Comparison of ENCODE assay signal across 18 cellular contexts in genomic region chr20:25084616-25085187, GRCh38. TPM values are rescaled to one million over a fixed set of nuclear protein-coding genes. Genes with fewer than 3 reads are reported as not detected.
DNase-seq lines count a peak whose midpoint lies in the region; ATAC-seq and TF ChIP-seq lines count a peak whose summit lies in the region.
"Had no signal": no experiment of that assay in that cellular context is flagged by ENCODE, and none has a peak within 500 bp of the region (broad histone marks: within the 10 kb centered on the region; RNA-seq: fewer than 3 reads in every experiment).

No MANE protein-coding gene starts in this region.

- H3K27me3 Mint-ChIP-seq in GM23338 (ENCODE audit: insufficient read depth, low read depth, poor library complexity): peaks cover 83% of the 10 kb centered on the region
- H3K27me3 Mint-ChIP-seq in central memory CD8-positive, alpha-beta T cell: peaks cover 66% of the 10 kb centered on the region

- no peak overlapping the region for H4K8ac ChIP-seq in neuronal stem cell (ENCODE audit: low read depth, low read length)

- no peak overlapping the region for H3K23ac ChIP-seq in neuronal stem cell (ENCODE audit: low read depth, low read length, poor library complexity)

- H3K79me1 ChIP-seq in neuronal stem cell (ENCODE audit: low read depth, low read length): no peaks in the 10 kb centered on the region

- no peaks in the 10 kb centered on the region for H3K9me2 ChIP-seq in GM23338 (ENCODE audit: insufficient read depth)

- H2BK5ac ChIP-seq in neuronal stem cell (ENCODE audit: low read length): no peak overlapping the region

- H3K9me3 Mint-ChIP-seq in GM23338: peaks cover 3% of the 10 kb centered on the region; the same call in 2 of the 3 replicates
- no peaks in the 10 kb centered on the region for H3K9me3 Mint-ChIP-seq in central memory CD8-positive, alpha-beta T cell
- H3K9me3 Mint-ChIP-seq: HFFc6 had no signal

- H4K20me1 ChIP-seq in GM23338 (replicated peaks; ENCODE audit: insufficient read depth): peaks cover 10% of the 10 kb centered on the region

- H2AK5ac ChIP-seq in neuronal stem cell (ENCODE audit: low read depth, low read length): no peak overlapping the region

- peak overlapping the region; percentile 93 for H3K4me2 ChIP-seq in GM23338
- peak overlapping the region; percentile 47 for H3K4me2 ChIP-seq in neuronal stem cell (ENCODE audit: insufficient read depth, low read length, poor library complexity, severe bottlenecking)

- no peak overlapping the region for H3K9ac ChIP-seq in neuronal stem cell (ENCODE audit: low read depth, low read length, poor library complexity)

- H2AFZ ChIP-seq in GM23338 (peak overlapping the region; percentile 38; the same call in 1 of the 2 replicates), neuronal stem cell (ENCODE audit: low read length) (peak overlapping the region; percentile 79)

- DNase-seq in DMS 273 (lab: John Stamatoyannopoulos, UW; ENCODE audit: unreplicated experiment) (peak; percentile 76), DMS 273 treated with DMSO at 0.1 percent for 48 hours (lab: John Stamatoyannopoulos, UW) (no peak), GM23338 (ENCODE audit: low spot score) (peak; percentile 72), neuronal stem cell (ENCODE audit: low spot score) (no peak), middle frontal gyrus (ENCODE audit: extremely low spot score, low spot score) (no peak), medulla oblongata (ENCODE audit: extremely low spot score) (no peak)
- DNase-seq in central memory CD8-positive, alpha-beta T cell (ENCODE audit: low spot score in 2 of 2): no peak
- no peak for DNase-seq in stimulated activated CD8-positive, alpha-beta memory T cell treated with anti-CD3 and anti-CD28 coated beads, Interleukin-4, amount 100 ng/mL, for 48 hours
- DNase-seq: activated CD4-positive, CD25-positive, alpha-beta regulatory T cell treated with anti-CD3 and anti-CD28 coated beads, Interleukin-2, amount 50 U/mL, for 72 hours; activated gamma-delta T cell treated with Interleukin-2 at 50 U/mL for 16 hours; caudate nucleus; HFFc6; KBM-7; NCI-H1694; right cardiac atrium had no signal

- H4K91ac ChIP-seq in neuronal stem cell (ENCODE audit: low read depth, low read length, poor library complexity): no peak overlapping the region

- no peak overlapping the region for H2BK12ac ChIP-seq in neuronal stem cell (ENCODE audit: low read length)

- TF ChIP-seq CTCF in GM23338 (conservative IDR thresholded peaks at IDR 0.05; ENCODE audit: low read depth in 2 of 2): 0 out of 4 replicates have a peak, but pooled peaks of 1 of the 2 experiments have one; percentile 14

- no CpG with 5 or more reads among the region's 37 CpGs for WGBS in neuronal stem cell (ENCODE audit: extremely low coverage in 2 of 2, insufficient read length in 2 of 2, insufficient replicate concordance in 1 of 2), 2 donors

- peak overlapping the region; percentile 41 for H3K18ac ChIP-seq in neuronal stem cell (ENCODE audit: low read length)

- no peaks in the 10 kb centered on the region for H3K79me2 ChIP-seq in GM23338 (replicated peaks; ENCODE audit: insufficient read depth)

- H3K27ac Mint-ChIP-seq in GM23338: no peak overlapping the region
- H3K27ac Mint-ChIP-seq in central memory CD8-positive, alpha-beta T cell (ENCODE audit: low read depth): no peak overlapping the region
- H3K27ac Mint-ChIP-seq: HFFc6 had no signal

- peaks cover 1 to 5% of the 10 kb centered on the region in 2 donors for H3K9me3 ChIP-seq in neuronal stem cell (replicated peaks in 1 of 2; ENCODE audit: control insufficient read depth in 2 of 2, insufficient read depth in 1 of 2, low read depth in 1 of 2, low read length in 2 of 2)
- H3K9me3 ChIP-seq: esophagus muscularis mucosa had no signal

- H2BK15ac ChIP-seq in neuronal stem cell (ENCODE audit: low read length): no peak overlapping the region

- peaks cover 11% of the 10 kb centered on the region for H3K4me1 ChIP-seq in GM23338 (ENCODE audit: insufficient read depth)
- peaks cover 15% of the 10 kb centered on the region in 2 donors for H3K4me1 ChIP-seq in neuronal stem cell (ENCODE audit: control insufficient read depth in 2 of 2, insufficient read depth in 1 of 2, low read depth in 1 of 2, low read length in 2 of 2)

- H3K27me3 ChIP-seq in GM23338 (ENCODE audit: insufficient read depth) (peaks cover 85% of the 10 kb centered on the region), neuronal stem cell (ENCODE audit: control insufficient read depth in 3 of 3, insufficient read depth in 3 of 3, low read depth in 1 of 3, low read length in 3 of 3) (peaks cover 27 to 88% (median 67%) of the 10 kb centered on the region in 3 experiments)

- no peak overlapping the region for H3K14ac ChIP-seq in neuronal stem cell (ENCODE audit: low read length)

- H2BK120ac ChIP-seq in neuronal stem cell (ENCODE audit: low read depth, low read length): no peak overlapping the region

- H3K27ac ChIP-seq in GM23338 (ENCODE audit: low read depth) (no peak overlapping the region), neuronal stem cell (replicated peaks; ENCODE audit: low read length) (no peak overlapping the region)
- H3K27ac ChIP-seq: 22Rv1, esophagus muscularis mucosa, SK-N-MC had no signal

- no peaks in the 10 kb centered on the region for H3K36me3 Mint-ChIP-seq in GM23338 (ENCODE audit: low read depth)
- H3K36me3 Mint-ChIP-seq in central memory CD8-positive, alpha-beta T cell (ENCODE audit: insufficient read depth): peaks cover 6% of the 10 kb centered on the region

- H3F3A ChIP-seq in GM23338 (replicated peaks; ENCODE audit: low read depth): 0 out of 2 replicates have a peak, but pooled peaks cover 5% of the 10 kb centered on the region

- H3K4ac ChIP-seq in neuronal stem cell (ENCODE audit: low read length): no peak overlapping the region

- ATAC-seq in GM23338: peak; percentile 12
- no peak for ATAC-seq in central memory CD8-positive, alpha-beta T cell (replicated peaks; ENCODE audit: extremely low read depth, poor library complexity, severe bottlenecking)

- peaks cover 18% of the 10 kb centered on the region; the same call in 2 of the 3 replicates for H3K4me1 Mint-ChIP-seq in GM23338
- H3K4me1 Mint-ChIP-seq in central memory CD8-positive, alpha-beta T cell: peaks cover 21% of the 10 kb centered on the region

- peak overlapping the region; percentile 62 for H3K4me3 Mint-ChIP-seq in GM23338
- H3K4me3 Mint-ChIP-seq in central memory CD8-positive, alpha-beta T cell: peak overlapping the region; percentile 32
- H3K4me3 Mint-ChIP-seq: HFFc6 had no signal

- no peaks in the 10 kb centered on the region for H3K36me3 ChIP-seq in GM23338 (ENCODE audit: insufficient read depth)
- no peaks in the 10 kb centered on the region for H3K36me3 ChIP-seq in neuronal stem cell (replicated peaks in 1 of 2; ENCODE audit: control insufficient read depth in 2 of 2, insufficient read depth in 2 of 2, low read length in 2 of 2)
- H3K36me3 ChIP-seq: esophagus muscularis mucosa had no signal

- H3K4me3 ChIP-seq in GM23338: peak overlapping the region; percentile 72
- no peak overlapping the region for H3K4me3 ChIP-seq in neuronal stem cell (ENCODE audit: low read length in 2 of 2)
- H3K4me3 ChIP-seq: SK-N-MC had no signal

TF ChIP-seq in GM23338, 12 proteins besides CTCF, POLR2A, EP300 and RAD21 (continues in another document):
- peak; percentile 82 for TF ChIP-seq EZH2 (IDR thresholded peaks at IDR 0.05; ENCODE audit: low read depth, unreplicated experiment)

RNA-seq across cellular contexts. Expression of gene VSX1, which starts 2.8 kb away (rescaled TPM):
- total RNA-seq in GM23338 (2014; rRNA removed; shearing (Covaris generic)): 0.16 and 0.73 TPM in 2 replicates
- not detected in 2 replicates for polyA plus RNA-seq in GM23338 (2016; fragmentation: Nextera tagmentation; extraction: Ambion mirVana)
- 0.73 TPM for polyA plus RNA-seq in neuronal stem cell (2013, experiment 1 of 2)
- polyA plus RNA-seq in neuronal stem cell (2013, experiment 2 of 2): 0.78 TPM
- total RNA-seq: HFFc6 had no signal

RNA-seq across cellular contexts. Expression of gene ACSS1, which starts 26.8 kb away (rescaled TPM):
- 2.7 and 4.1 TPM in 2 replicates for total RNA-seq in GM23338 (2014; rRNA removed; shearing (Covaris generic))
- polyA plus RNA-seq in GM23338 (2016; fragmentation: Nextera tagmentation; extraction: Ambion mirVana): 1.1 and 1.3 TPM in 2 replicates
- polyA plus RNA-seq in neuronal stem cell (2013, experiment 1 of 2): 0.24 TPM
- 0.26 TPM for polyA plus RNA-seq in neuronal stem cell (2013, experiment 2 of 2)

Comparison
In these comparisons a context has a peak if more than half of its experiments do, and no peak if none do; other contexts are left out.
1. DNase-seq: peak in DMS 273 (single experiment) and GM23338 (single experiment); none in DMS 273 treated with DMSO at 0.1 percent for 48 hours (single experiment), central memory CD8-positive, alpha-beta T cell (0 of 2), neuronal stem cell (single experiment), middle frontal gyrus (single experiment), stimulated activated CD8-positive, alpha-beta memory T cell treated with anti-CD3 and anti-CD28 coated beads, Interleukin-4, amount 100 ng/mL, for 48 hours (single experiment) and medulla oblongata (single experiment).